8 cellular contexts compared by ENCODE assay signal in genomic region chr5:176810084-176810597, GRCh38. TPM values are rescaled to one million over a fixed set of nuclear protein-coding genes. Genes with fewer than 3 reads are reported as not detected.
DNase-seq lines count a peak whose midpoint lies in the region; ATAC-seq and TF ChIP-seq lines count a peak whose summit lies in the region.

UNC5A (plus strand) TSS chr5:176810559; CDS start chr5:176810751, 192 bp downstream.

- no peaks in the 10 kb centered on the region for H3K9me2 ChIP-seq in OCI-LY1 (ENCODE audit: low read depth, low read length)

- H3F3A ChIP-seq in OCI-LY1 (ENCODE audit: insufficient read depth, low read length), result no peaks in the 10 kb centered on the region
- H3F3A ChIP-seq in smooth muscle cell (ENCODE audit: low read depth), result no peaks in the 10 kb centered on the region

- peak within 1 kb of the TSS; percentile 47; the same call in 1 of the 2 replicates for H3K4me2 ChIP-seq in OCI-LY1 (ENCODE audit: low read length)
- H3K4me2 ChIP-seq in smooth muscle cell, result peak within 1 kb of the TSS; percentile 83

- H3K4me1 ChIP-seq in right atrium auricular region, result peaks cover 0 to 19% of the 10 kb centered on the region in 2 donors
- no peaks in the 10 kb centered on the region for H3K4me1 ChIP-seq in OCI-LY1 (ENCODE audit: insufficient read depth, low read length, severe bottlenecking)
- H3K4me1 ChIP-seq in heart right ventricle, result peaks cover 2 to 19% (median 16%) of the 10 kb centered on the region in 9 donors
- H3K4me1 ChIP-seq in smooth muscle cell (ENCODE audit: low read depth), result peaks cover 14% of the 10 kb centered on the region

- WGBS in heart right ventricle, 2 donors, result 1% methylated on average over 64 to 65 of the region's 65 CpGs
- WGBS in smooth muscle cell (ENCODE audit: low lambda C conversion rate), result under 1% methylated on average over 39 of the region's 65 CpGs

- H3K27me3 ChIP-seq in right atrium auricular region (peaks cover 3 to 19% of the 10 kb centered on the region in 2 donors), OCI-LY1 (ENCODE audit: insufficient read depth, low read length) (0 out of 2 replicates have a peak, but pooled peaks cover 4% of the 10 kb centered on the region), heart right ventricle (peaks cover 11 to 93% (median 85%) of the 10 kb centered on the region in 7 donors), smooth muscle cell (ENCODE audit: low read depth) (peaks cover 89% of the 10 kb centered on the region)

- TF ChIP-seq CTCF in right atrium auricular region (IDR thresholded peaks at IDR 0.05), result no peak
- TF ChIP-seq CTCF in OCI-LY1 (IDR thresholded peaks at IDR 0.05; ENCODE audit: low read length), result no peak
- TF ChIP-seq CTCF in heart right ventricle (IDR thresholded peaks at IDR 0.05), result no peak
- no peak for TF ChIP-seq CTCF in smooth muscle cell (IDR thresholded peaks at IDR 0.05; ENCODE audit: borderline replicate concordance, insufficient read depth, poor library complexity, severe bottlenecking)

- no peak within 1 kb of the TSS for H2AFZ ChIP-seq in OCI-LY1 (ENCODE audit: low read length)
- no peak within 1 kb of the TSS for H2AFZ ChIP-seq in smooth muscle cell (ENCODE audit: low read depth)

- DNase-seq in Right ventricle myocardium inferior (ENCODE audit: missing footprints) (peak; percentile 37), right atrium auricular region (ENCODE audit: low spot score) (no peak), activated gamma-delta T cell treated with Interleukin-2 at 50 U/mL for 16 hours (peak; percentile 30), heart right ventricle (peak; percentile 20 to 27), smooth muscle cell (lab: John Stamatoyannopoulos, UW; ENCODE audit: unreplicated experiment) (no peak), ureter (ENCODE audit: low spot score) (no peak)

- ATAC-seq in Right ventricle myocardium inferior, result no peak
- peak in 1 of 8 donors; percentile 44 for ATAC-seq in heart right ventricle
- no peak for ATAC-seq in GM21723 (IDR thresholded peaks at IDR 0.05; ENCODE audit: unreplicated experiment)

- intact Hi-C loops in Right ventricle myocardium inferior (cut with DNase I), result no loop called here
- intact Hi-C loops in heart right ventricle (cut with DNase I), result loop anchor here in 4 of 10 donors (10.0 kb wide), 2 partner anchors 145 to 155 kb away; no protein-coding TSS in a partner anchor

- H4K20me1 ChIP-seq in OCI-LY1 (ENCODE audit: insufficient read depth, low read length) (no peaks in the 10 kb centered on the region), smooth muscle cell (ENCODE audit: low read depth) (no peaks in the 10 kb centered on the region)

- H3K9ac ChIP-seq in OCI-LY1 (ENCODE audit: low read length) (no peak within 1 kb of the TSS), smooth muscle cell (ENCODE audit: low read depth) (no peak within 1 kb of the TSS)

- H3K79me2 ChIP-seq in OCI-LY1 (ENCODE audit: insufficient read depth, low read length) (no peaks in the 10 kb centered on the region), smooth muscle cell (ENCODE audit: low read depth) (no peaks in the 10 kb centered on the region)

- H3K9me3 ChIP-seq in right atrium auricular region (no peaks in the 10 kb centered on the region), OCI-LY1 (ENCODE audit: low read length) (no peaks in the 10 kb centered on the region), heart right ventricle (no peaks in the 10 kb centered on the region), smooth muscle cell (replicated peaks; ENCODE audit: low read depth) (no peaks in the 10 kb centered on the region)

- H3K4me3 ChIP-seq in right atrium auricular region (peak within 1 kb of the TSS in 1 of 2 donors; percentile 46), OCI-LY1 (ENCODE audit: low read depth, low read length, poor library complexity, severe bottlenecking) (no peak within 1 kb of the TSS), heart right ventricle (peak within 1 kb of the TSS in 9 of 10 donors; percentile 26 to 49 (median 39)), smooth muscle cell (peak within 1 kb of the TSS; percentile 41)

- no peaks in the 10 kb centered on the region for H3K36me3 ChIP-seq in right atrium auricular region
- H3K36me3 ChIP-seq in OCI-LY1 (ENCODE audit: insufficient read depth, low read length), result no peaks in the 10 kb centered on the region
- H3K36me3 ChIP-seq in heart right ventricle, result no peaks in the 10 kb centered on the region
- no peaks in the 10 kb centered on the region for H3K36me3 ChIP-seq in smooth muscle cell (ENCODE audit: low read depth)

- H3K27ac ChIP-seq in right atrium auricular region (no peak within 1 kb of the TSS), OCI-LY1 (ENCODE audit: low read depth, low read length, poor library complexity, severe bottlenecking) (no peak within 1 kb of the TSS), heart right ventricle (no peak within 1 kb of the TSS), smooth muscle cell (ENCODE audit: low read depth) (no peak within 1 kb of the TSS)

RNA-seq across cellular contexts. Expression of gene UNC5A, which starts in this region (rescaled TPM):
- 0.08 TPM for total RNA-seq in Right ventricle myocardium inferior
- total RNA-seq in right atrium auricular region, result not detected
- under 1 TPM in 4 of 10 donors, not detected in 6; 0.06 to 0.35 (median 0.09) TPM for total RNA-seq in heart right ventricle
- under 1 TPM in 1 of 2 donors, not detected in 1; 0.01 TPM for polyA plus RNA-seq in heart right ventricle
- not detected in 2 replicates for total RNA-seq in smooth muscle cell
- not detected in 2 replicates for polyA plus RNA-seq in smooth muscle cell
- total RNA-seq in ureter, result not detected

Comparison
In these comparisons a context has a peak if more than half of its experiments do, and no peak if none do; other contexts are left out.
1. Peak in DNase-seq in Right ventricle myocardium inferior; RNA of the gene not detected or under 1 TPM.
2. Peak in DNase-seq and H3K4me3 ChIP-seq in heart right ventricle; RNA of the gene not detected or under 1 TPM.